ENCODE assay signal across 8 cellular contexts in the genomic region with DNA sequence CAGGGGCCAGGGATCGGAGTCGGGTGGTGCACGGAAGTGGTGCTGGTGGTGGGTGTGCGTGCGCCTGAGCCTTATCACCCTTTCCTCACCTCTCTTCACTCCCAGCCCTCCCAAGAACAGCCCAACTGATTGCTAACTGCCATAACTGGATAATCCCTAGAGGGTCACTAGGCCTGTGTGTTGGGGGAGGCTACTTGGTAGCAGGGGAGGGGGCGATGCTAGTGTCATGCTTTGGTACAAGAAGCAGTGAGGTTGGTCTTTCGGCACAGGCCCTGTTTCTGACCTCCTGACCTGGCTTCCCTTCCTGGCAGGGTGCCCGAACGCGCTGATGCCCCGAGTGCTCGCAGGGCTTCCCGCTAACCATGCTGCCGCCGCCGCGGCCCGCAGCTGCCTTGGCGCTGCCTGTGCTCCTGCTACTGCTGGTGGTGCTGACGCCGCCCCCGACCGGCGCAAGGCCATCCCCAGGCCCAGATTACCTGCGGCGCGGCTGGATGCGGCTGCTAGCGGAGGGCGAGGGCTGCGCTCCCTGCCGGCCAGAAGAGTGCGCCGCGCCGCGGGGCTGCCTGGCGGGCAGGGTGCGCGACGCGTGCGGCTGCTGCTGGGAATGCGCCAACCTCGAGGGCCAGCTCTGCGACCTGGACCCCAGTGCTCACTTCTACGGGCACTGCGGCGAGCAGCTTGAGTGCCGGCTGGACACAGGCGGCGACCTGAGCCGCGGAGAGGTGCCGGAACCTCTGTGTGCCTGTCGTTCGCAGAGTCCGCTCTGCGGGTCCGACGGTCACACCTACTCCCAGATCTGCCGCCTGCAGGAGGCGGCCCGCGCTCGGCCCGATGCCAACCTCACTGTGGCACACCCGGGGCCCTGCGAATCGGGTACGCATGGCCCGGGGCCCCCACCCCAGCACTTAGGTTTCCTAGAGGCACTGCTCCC. TPM values are rescaled to one million over a fixed set of nuclear protein-coding genes. Genes with fewer than 3 reads are reported as not detected.
A peak's percentile ranks its signal among the peaks of the same experiment; 100 is the strongest.
DNase-seq lines count a peak whose midpoint lies in the region; ATAC-seq and TF ChIP-seq lines count a peak whose summit lies in the region.

No MANE protein-coding gene starts in this region.

- peak overlapping the region; percentile 100 for H2AFZ ChIP-seq in IMR-90 (replicated peaks; ENCODE audit: low read length, poor library complexity)

- dilution Hi-C loops in IMR-90 (cut with HindIII; ENCODE audit: low sequenced_read_pairs, unreplicated experiment), result no loop called here

- H4K91ac ChIP-seq in IMR-90 (ENCODE audit: insufficient read depth, low read depth, low read length), result peak overlapping the region; percentile 91

- H3K27ac Mint-ChIP-seq in brain, result peak overlapping the region in 4 of 5 experiments; percentile 83 to 94 (median 90)

- ATAC-seq in IMR-90 (ENCODE audit: low read depth) (peak; percentile 7), HG02571 (IDR thresholded peaks at IDR 0.05; ENCODE audit: unreplicated experiment) (no peak)

- WGBS in IMR-90 (ENCODE audit: extremely low coverage in 2 of 2, insufficient read length in 1 of 2), 2 experiments, result 2% methylated on average over 33 of the region's 72 CpGs; no CpG with 5 or more reads in 1 of the 2 experiments

- BruUV-seq in IMR-90 (replicated peaks; lab: Mats Ljungman, UMichigan), result no TSS peak

- H4K20me1 ChIP-seq in IMR-90 (ENCODE audit: insufficient read depth, low read length), result no peaks in the 10 kb centered on the region; the same call in none of the 2 replicates

- H3K9me3 ChIP-seq in IMR-90 (ENCODE audit: control insufficient read depth, insufficient read depth, low read length), result no peaks in the 10 kb centered on the region

- H3K56ac ChIP-seq in IMR-90 (ENCODE audit: extremely low read depth, insufficient read depth, low read length), result peak overlapping the region; percentile 100

- TF ChIP-seq CTCF in IMR-90 (conservative IDR thresholded peaks at IDR 0.05; ENCODE audit: low read depth, low read length), result peak; percentile 59
- peak; percentile 43 to 66 for TF ChIP-seq CTCF in brain (conservative IDR thresholded peaks at IDR 0.05)
- peak; percentile 18 for TF ChIP-seq CTCF in kidney epithelial cell (IDR thresholded peaks at IDR 0.05; ENCODE audit: insufficient read depth, low read length, poor library complexity, severe bottlenecking)

- peak overlapping the region; percentile 86 for H3K9ac ChIP-seq in IMR-90 (ENCODE audit: low read depth, low read length)

- peak overlapping the region; percentile 55 for H2BK20ac ChIP-seq in IMR-90 (ENCODE audit: low read depth, low read length)

- H2BK120ac ChIP-seq in IMR-90 (ENCODE audit: low read depth, low read length), result peak overlapping the region; percentile 77

- peak overlapping the region; percentile 72 to 89 (median 83) for H3K4me3 Mint-ChIP-seq in brain

- peak overlapping the region; percentile 95 for H2BK5ac ChIP-seq in IMR-90 (ENCODE audit: low read depth, low read length, poor library complexity, severe bottlenecking)

- H3K18ac ChIP-seq in IMR-90 (ENCODE audit: low read depth, low read length), result peak overlapping the region; percentile 43

- TF ChIP-seq RAD21 in IMR-90 (IDR thresholded peaks at IDR 0.05; ENCODE audit: low read length), result peak; percentile 30; the same call in 1 of the 2 replicates

- peaks cover 70% of the 10 kb centered on the region for H3K27me3 Mint-ChIP-seq in brain

- DNase-seq in GM03348 (ENCODE audit: low spot score) (peak; percentile 74), IMR-90 (peak; percentile 43), T-helper 1 cell (peak in 4 of 5 donors; percentile 32 to 72 (median 48)), kidney epithelial cell (ENCODE audit: low read depth) (no peak)
- DNase-seq in stimulated activated CD4-positive, alpha-beta T cell treated with anti-CD3 and anti-CD28 coated beads, Interleukin-4, amount 100 ng/mL, for 24 hours, result peak; percentile 54
- DNase-seq in NK-92 treated with Interleukin-12 subunit alpha and Interleukin-12 subunit beta, amount 100 ng/mL, for 24 hours (lab: John Stamatoyannopoulos, UW), result no peak

- H3K79me1 ChIP-seq in IMR-90 (ENCODE audit: low read depth in 1 of 2, low read length in 2 of 2), result peaks cover 0 to 41% of the 10 kb centered on the region in 2 experiments; a peak in 3 of 4 replicates

- H3K4me3 ChIP-seq in IMR-90 (ENCODE audit: insufficient read depth, low read depth, low read length) (peak overlapping the region; percentile 81), kidney epithelial cell (ENCODE audit: low read depth, low read length) (peak overlapping the region; percentile 30)

- H3K36me3 ChIP-seq in IMR-90 (ENCODE audit: control insufficient read depth, insufficient read depth, low read length), result no peaks in the 10 kb centered on the region
- no peaks in the 10 kb centered on the region for H3K36me3 ChIP-seq in kidney epithelial cell (ENCODE audit: control insufficient read depth, insufficient read depth, low read length)

- peaks cover 0 to 5% (median 0%) of the 10 kb centered on the region in 5 experiments for H3K9me3 Mint-ChIP-seq in brain

- peak overlapping the region; percentile 97 for H3K27ac ChIP-seq in IMR-90 (ENCODE audit: insufficient read depth, low read length)

- H3K9me1 ChIP-seq in IMR-90 (ENCODE audit: insufficient read depth, low read length), result peaks cover 8% of the 10 kb centered on the region

- peak overlapping the region; percentile 94 to 98 for H4K8ac ChIP-seq in IMR-90 (ENCODE audit: low read depth in 2 of 2, low read length in 2 of 2)

- peak overlapping the region; percentile 43 for H4K5ac ChIP-seq in IMR-90 (ENCODE audit: low read depth, low read length)

- H2AK9ac ChIP-seq in IMR-90 (replicated peaks; ENCODE audit: low read depth, low read length, poor library complexity), result peak overlapping the region; percentile 100

- TF ChIP-seq POLR2A in IMR-90 (IDR thresholded peaks at IDR 0.05; ENCODE audit: low read depth, low read length), result no peak

- no peaks in the 10 kb centered on the region for H3K36me3 Mint-ChIP-seq in brain

- intact Hi-C loops in IMR-90 (cut with micrococcal nuclease), result no loop called here

- CTCF ChIA-PET in IMR-90 (lab: Yijun Ruan, JAX), result interaction anchor here (0.7 to 2.1 kb wide), 7 partner anchors 10 to 80 kb away, joined by 3 to 9 read pairs (median 3); no protein-coding TSS in a partner anchor

- H3K23ac ChIP-seq in IMR-90 (ENCODE audit: low read depth, low read length), result peak overlapping the region; percentile 98

- no peaks in the 10 kb centered on the region for H3K27me3 ChIP-seq in IMR-90 (ENCODE audit: control insufficient read depth, insufficient read depth, low read length)
- peaks cover 3% of the 10 kb centered on the region for H3K27me3 ChIP-seq in kidney epithelial cell (ENCODE audit: control insufficient read depth, insufficient read depth, low read length)

- H3K4me1 ChIP-seq in IMR-90 (ENCODE audit: control insufficient read depth, insufficient read depth, low read length), result peaks cover 22% of the 10 kb centered on the region

- in situ Hi-C loops in IMR-90 (cut with MboI; ENCODE audit: low sequenced_read_pairs), result no loop called here

- H3K4me2 ChIP-seq in IMR-90 (ENCODE audit: low read depth, low read length), result peak overlapping the region; percentile 97

- H2AK5ac ChIP-seq in IMR-90 (ENCODE audit: low read depth, low read length), result peak overlapping the region; percentile 99

- peak overlapping the region; percentile 97 for H3K4ac ChIP-seq in IMR-90 (ENCODE audit: low read depth, low read length)

- H3K14ac ChIP-seq in IMR-90 (replicated peaks; ENCODE audit: low read depth, low read length), result peak overlapping the region; percentile 92

- POLR2A ChIA-PET in IMR-90 (lab: Charles Lee; ENCODE audit: unreplicated experiment), result interaction anchor here (0.6 to 1.3 kb wide), 4 partner anchors 11 to 80 kb away, joined by 3 to 11 read pairs (median 4); no protein-coding TSS in a partner anchor

- peaks cover 57% of the 10 kb centered on the region for H3K4me1 Mint-ChIP-seq in brain

- peak overlapping the region; percentile 81; the same call in 1 of the 3 replicates for H2BK15ac ChIP-seq in IMR-90 (ENCODE audit: low read depth, low read length)

TF ChIP-seq in IMR-90, 13 proteins besides CTCF, POLR2A, EP300 and RAD21:
- TF ChIP-seq CEBPB (IDR thresholded peaks at IDR 0.05; ENCODE audit: low read depth, low read length) (no peak), MXI1 (IDR thresholded peaks at IDR 0.05; ENCODE audit: borderline replicate concordance, low read depth, low read length) (0 out of 2 replicates have a peak, but pooled peaks have one; percentile 35), RFX5 (IDR thresholded peaks at IDR 0.05; ENCODE audit: low read depth, low read length) (no peak), BHLHE40 (IDR thresholded peaks at IDR 0.05; ENCODE audit: low read depth, low read length) (peak; percentile 73), SMC3 (IDR thresholded peaks at IDR 0.05; ENCODE audit: low read depth, low read length) (peak; percentile 30), MAZ (IDR thresholded peaks at IDR 0.05; ENCODE audit: borderline replicate concordance, low read depth, low read length) (peak; percentile 26; the same call in 1 of the 2 replicates)

RNA-seq across cellular contexts. Expression of gene KAZALD1, which starts 0.7 kb away (rescaled TPM):
- total RNA-seq in IMR-90 (2012; rRNA removed) (8.1 and 9.1 TPM in 2 replicates), kidney epithelial cell (2.0 and 4.8 TPM in 2 replicates)
- polyA plus RNA-seq in IMR-90 (2012; rRNA removed) (18.6 and 18.7 TPM in 2 replicates), brain (ENCODE audit: insufficient read depth, low read depth, low replicate concordance) (5.0 TPM)
- polyA plus RNA-seq in IMR-90 (2012; cell fraction: cytosol; rRNA removed), result 19.1 and 20.1 TPM in 2 replicates
- 20.7 and 36.8 TPM in 2 replicates for polyA plus RNA-seq in IMR-90 (2012; cell fraction: nucleus; rRNA removed; ENCODE audit: low replicate concordance)

RNA-seq across cellular contexts. Expression of gene SFXN3, which starts 31.5 kb away (rescaled TPM):
- total RNA-seq in IMR-90 (2012; rRNA removed) (53.3 and 64.7 TPM in 2 replicates), kidney epithelial cell (59.4 and 77.4 TPM in 2 replicates)
- polyA plus RNA-seq in IMR-90 (2012; rRNA removed) (67.6 and 77.2 TPM in 2 replicates), brain (ENCODE audit: insufficient read depth, low read depth, low replicate concordance) (25.9 TPM)
- 36.7 and 46.7 TPM in 2 replicates for polyA plus RNA-seq in IMR-90 (2012; cell fraction: cytosol; rRNA removed)
- polyA plus RNA-seq in IMR-90 (2012; cell fraction: nucleus; rRNA removed; ENCODE audit: low replicate concordance), result 417 and 427 TPM in 2 replicates

RNA-seq across cellular contexts. Expression of gene PDZD7, which starts 31.6 kb away (rescaled TPM):
- 0.83 and 0.90 TPM in 2 replicates for total RNA-seq in IMR-90 (2012; rRNA removed)
- 1.5 and 1.8 TPM in 2 replicates for polyA plus RNA-seq in IMR-90 (2012; rRNA removed)
- polyA plus RNA-seq in IMR-90 (2012; cell fraction: cytosol; rRNA removed), result 0.97 and 2.0 TPM in 2 replicates
- 6.5 and 8.7 TPM in 2 replicates for polyA plus RNA-seq in IMR-90 (2012; cell fraction: nucleus; rRNA removed; ENCODE audit: low replicate concordance)
- 8.2 TPM for polyA plus RNA-seq in brain (ENCODE audit: insufficient read depth, low read depth, low replicate concordance)
- 1.2 and 3.5 TPM in 2 replicates for total RNA-seq in kidney epithelial cell

Comparison
In these comparisons a context has a peak if more than half of its experiments do, and no peak if none do; other contexts are left out.
1. DNase-seq: peak in GM03348 (single experiment), IMR-90 (single experiment), T-helper 1 cell (4 of 5) and stimulated activated CD4-positive, alpha-beta T cell treated with anti-CD3 and anti-CD28 coated beads, Interleukin-4, amount 100 ng/mL, for 24 hours (single experiment); none in kidney epithelial cell (single experiment) and NK-92 treated with Interleukin-12 subunit alpha and Interleukin-12 subunit beta, amount 100 ng/mL, for 24 hours (single experiment).
2. Peak in every context shown above with its lines, with median percentiles within 50 percentile points of each other: CTCF ChIP-seq.